14 cellular contexts compared by ENCODE assay signal in the genomic region with DNA sequence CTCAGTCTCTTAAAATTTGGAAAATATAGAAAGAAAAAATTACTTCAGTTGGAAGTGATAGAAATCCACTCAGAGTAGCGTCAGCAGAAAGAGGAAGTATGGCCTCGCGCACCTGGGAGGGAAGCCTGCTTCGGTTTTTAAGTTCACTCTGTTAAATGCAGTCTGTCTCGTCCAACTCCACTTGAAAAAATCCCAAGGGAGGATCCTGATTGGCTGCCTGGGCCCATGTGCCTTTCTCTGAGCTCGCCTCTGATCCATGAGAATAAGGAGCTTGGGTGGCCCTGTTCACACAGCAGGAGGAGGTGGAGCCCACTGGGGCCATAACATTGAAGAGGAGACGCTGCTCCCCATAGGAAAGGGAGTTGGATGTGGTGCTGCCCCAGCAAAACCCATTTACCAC. TPM values are rescaled to one million over a fixed set of nuclear protein-coding genes. Genes with fewer than 3 reads are reported as not detected.
DNase-seq lines count a peak whose midpoint lies in the region; ATAC-seq, FAIRE-seq and TF ChIP-seq lines count a peak whose summit lies in the region.
"Had no signal": no experiment of that assay in that cellular context is flagged by ENCODE, and none has a peak within 500 bp of the region (broad histone marks: within the 10 kb centered on the region; RNA-seq: fewer than 3 reads in every experiment).

No MANE protein-coding gene starts in this region.

- 17% methylated on average over 7 of the region's 7 CpGs for WGBS in K562 (ENCODE audit: insufficient coverage, low coverage, missing lambda C conversion rate)

- no peaks in the 10 kb centered on the region for H3K79me2 ChIP-seq in K562 (ENCODE audit: control insufficient read depth, insufficient read depth, low read length)

- no peaks in the 10 kb centered on the region for H3K27me3 ChIP-seq in BLaER1 treated with 17β-estradiol and CSF1 and Interleukin-3, amounts not matched to agents 10 nM and 100 nM
- no peaks in the 10 kb centered on the region; a peak in 1 of 5 replicates for H3K27me3 ChIP-seq in K562 (ENCODE audit: control insufficient read depth in 2 of 2, insufficient read depth in 2 of 2, low read length in 2 of 2)

- no peak overlapping the region for H3K4me3 ChIP-seq in BLaER1 treated with 17β-estradiol and CSF1 and Interleukin-3, amounts not matched to agents 10 nM and 100 nM
- H3K4me3 ChIP-seq in NB4 (ENCODE audit: low read depth, low read length) (no peak overlapping the region), K562 (no peak overlapping the region)
- H3K4me3 ChIP-seq: gastroesophageal sphincter, prostate gland had no signal

- POLR2A ChIA-PET in K562 (lab: Yijun Ruan, JAX): interaction anchor here (0.7 to 1.0 kb wide), 2 partner anchors 16 to 132 kb away, joined by 3 to 4 read pairs; no protein-coding TSS in a partner anchor

- peaks cover 5% of the 10 kb centered on the region for H3K4me1 Mint-ChIP-seq in stimulated activated naive CD8-positive, alpha-beta T cell treated with anti-CD3 and anti-CD28 coated beads, Interleukin-15, amount 100 ng/mL, for 72 hours

- FAIRE-seq in K562 (lab: Jason Lieb, UNC): peak; percentile 11

- TF ChIP-seq CTCF in NB4 (IDR thresholded peaks at IDR 0.05; ENCODE audit: low read depth, low read length) (no peak), K562 (IDR thresholded peaks at IDR 0.05 in 2 of 3, conservative IDR thresholded peaks at IDR 0.05 in 1 of 3; ENCODE audit: insufficient read depth in 2 of 3, low read depth in 1 of 3, low read length in 3 of 3) (no peak)

- no peaks in the 10 kb centered on the region for H3K9me1 ChIP-seq in K562 (ENCODE audit: control insufficient read depth, insufficient read depth, low read length)

- in situ Hi-C loops in K562 (cut with MboI): loop anchor here (5.0 kb wide), 1 partner anchor 76 kb away; no protein-coding TSS in a partner anchor

- TF ChIP-seq RAD21 in K562 (CRISPR knock-in tag; conservative IDR thresholded peaks at IDR 0.05 in 1 of 2, IDR thresholded peaks at IDR 0.05 in 1 of 2): no peak

- no peak for TF ChIP-seq EP300 in K562 (IDR thresholded peaks at IDR 0.05; ENCODE audit: low read length)

- H3K36me3 ChIP-seq in BLaER1 treated with 17β-estradiol and CSF1 and Interleukin-3, amounts not matched to agents 10 nM and 100 nM: peaks cover 11 to 38% (median 37%) of the 10 kb centered on the region in 11 experiments; a peak in 21 of 22 replicates
- H3K36me3 ChIP-seq in K562 (ENCODE audit: control insufficient read depth, insufficient read depth, low read length): no peaks in the 10 kb centered on the region
- H3K36me3 ChIP-seq: prostate gland had no signal

- peak overlapping the region in 2 of 11 experiments; percentile 18 to 38; a peak in 1 of 22 replicates for H3K27ac ChIP-seq in BLaER1 treated with 17β-estradiol and CSF1 and Interleukin-3, amounts not matched to agents 10 nM and 100 nM
- no peak overlapping the region for H3K27ac ChIP-seq in K562 (ENCODE audit: extremely low read depth, low read depth, low read length)
- H3K27ac ChIP-seq: C4-2B, gastroesophageal sphincter had no signal

- no peak overlapping the region for H3K4me3 Mint-ChIP-seq in stimulated activated naive CD8-positive, alpha-beta T cell treated with anti-CD3 and anti-CD28 coated beads, Interleukin-15, amount 100 ng/mL, for 72 hours
- H3K4me3 Mint-ChIP-seq: activated CD8-positive, alpha-beta memory T cell treated with anti-CD3 and anti-CD28 coated beads, Interleukin-2, amount 10 ng/mL, durations not matched to agents 7 days and 5 days; T-helper 1 cell treated with Interleukin-12 subunit alpha and Interleukin-12 subunit beta and Interleukin-4 antibody, amounts not matched to agents 30 μg/mL and 1 μg/mL, for 36 hours had no signal

- peak overlapping the region in 1 of 2 donors; percentile 27 for H3K27ac Mint-ChIP-seq in stimulated activated naive CD8-positive, alpha-beta T cell treated with anti-CD3 and anti-CD28 coated beads, Interleukin-15, amount 100 ng/mL, for 72 hours
- H3K27ac Mint-ChIP-seq: activated CD8-positive, alpha-beta memory T cell treated with anti-CD3 and anti-CD28 coated beads, Interleukin-2, amount 10 ng/mL, durations not matched to agents 7 days and 5 days; T-helper 1 cell treated with Interleukin-12 subunit alpha and Interleukin-12 subunit beta and Interleukin-4 antibody, amounts not matched to agents 30 μg/mL and 1 μg/mL, for 36 hours had no signal

- no peak for TF ChIP-seq POLR2A in NB4 (IDR thresholded peaks at IDR 0.05; ENCODE audit: extremely low read depth, insufficient read length)
- no peak for TF ChIP-seq POLR2A in K562 (conservative IDR thresholded peaks at IDR 0.05)

- H3K27me3 Mint-ChIP-seq in stimulated activated naive CD8-positive, alpha-beta T cell treated with anti-CD3 and anti-CD28 coated beads, Interleukin-15, amount 100 ng/mL, for 72 hours: no peaks in the 10 kb centered on the region
- H3K27me3 Mint-ChIP-seq: activated CD8-positive, alpha-beta memory T cell treated with anti-CD3 and anti-CD28 coated beads, Interleukin-2, amount 10 ng/mL, durations not matched to agents 7 days and 5 days had no signal

- peak overlapping the region; percentile 10 to 70 (median 45); a peak in 18 of 22 replicates for H3K4me2 ChIP-seq in BLaER1 treated with 17β-estradiol and CSF1 and Interleukin-3, amounts not matched to agents 10 nM and 100 nM
- peak overlapping the region; percentile 24; the same call in 1 of the 2 replicates for H3K4me2 ChIP-seq in K562 (ENCODE audit: insufficient read depth, low read length)

- intact Hi-C loops in K562 (cut with micrococcal nuclease): no loop called here

- DNase-seq in NB4 (ENCODE audit: low read depth) (peak; percentile 87), K562 (ENCODE audit: extremely low read depth in 1 of 4, low spot score in 3 of 4) (peak in 1 of 4 experiments; percentile 16), SIG-M5 treated with dmso at 0.1 percent for 504 hours (lab: John Stamatoyannopoulos, UW; ENCODE audit: unreplicated experiment) (no peak), midbrain (lab: John Stamatoyannopoulos, UW) (no peak)
- DNase-seq in stimulated activated naive CD8-positive, alpha-beta T cell treated with anti-CD3 and anti-CD28 coated beads, Interleukin-15, amount 100 ng/mL, for 72 hours: no peak
- DNase-seq: activated CD8-positive, alpha-beta memory T cell treated with anti-CD3 and anti-CD28 coated beads, Interleukin-2, amount 10 ng/mL, durations not matched to agents 7 days and 5 days; stimulated activated CD4-positive, alpha-beta T cell treated with anti-CD3 and anti-CD28 coated beads, Interleukin-2, amount 100 ng/mL, for 48 hours had no signal

- BruUV-seq in K562 (replicated peaks; lab: Mats Ljungman, UMichigan): no TSS peak

- H3K4me1 ChIP-seq in BLaER1 treated with 17β-estradiol and CSF1 and Interleukin-3, amounts not matched to agents 10 nM and 100 nM: peaks cover 0 to 18% (median 15%) of the 10 kb centered on the region in 10 experiments; a peak in 19 of 20 replicates
- H3K4me1 ChIP-seq in K562 (replicated peaks in 1 of 2; ENCODE audit: control insufficient read depth in 2 of 2, insufficient read depth in 2 of 2, low read length in 2 of 2): peaks cover 0 to 12% of the 10 kb centered on the region in 2 experiments; a peak in 4 of 5 replicates

- CTCF ChIA-PET in K562 (lab: Yijun Ruan, JAX; ENCODE audit: low intra/inter-chr PET ratio): interaction anchor here (0.6 kb wide), 1 partner anchor 412 kb away, joined by 3 read pairs; no protein-coding TSS in a partner anchor

- no peak overlapping the region; a peak in 1 of 22 replicates for H3K9ac ChIP-seq in BLaER1 treated with 17β-estradiol and CSF1 and Interleukin-3, amounts not matched to agents 10 nM and 100 nM
- H3K9ac ChIP-seq in K562 (ENCODE audit: insufficient read depth in 1 of 2, low read depth in 2 of 2, low read length in 2 of 2): no peak overlapping the region

- peak; percentile 55 for ATAC-seq in GM21381 (IDR thresholded peaks at IDR 0.05; ENCODE audit: unreplicated experiment)
- peak; percentile 17; the same call in 2 of the 3 replicates for ATAC-seq in K562
- no peak for ATAC-seq in stimulated activated naive CD8-positive, alpha-beta T cell treated with anti-CD3 and anti-CD28 coated beads, Interleukin-15, amount 100 ng/mL, for 72 hours
- ATAC-seq in HG03196 (IDR thresholded peaks at IDR 0.05; ENCODE audit: unreplicated experiment): no peak
- ATAC-seq: activated CD8-positive, alpha-beta memory T cell treated with anti-CD3 and anti-CD28 coated beads, Interleukin-2, amount 10 ng/mL, durations not matched to agents 7 days and 5 days; gastroesophageal sphincter had no signal

- H3K9me3 ChIP-seq in BLaER1 treated with 17β-estradiol and CSF1 and Interleukin-3, amounts not matched to agents 10 nM and 100 nM (replicated peaks in 1 of 11): peaks cover 0 to 4% (median 0%) of the 10 kb centered on the region in 11 experiments; a peak in 2 of 22 replicates
- H3K9me3 ChIP-seq in K562 (replicated peaks; ENCODE audit: control insufficient read depth, insufficient read depth, low read depth, low read length): no peaks in the 10 kb centered on the region; the same call in 1 of the 2 replicates
- H3K9me3 ChIP-seq: gastroesophageal sphincter, prostate gland had no signal

- H3K9me3 Mint-ChIP-seq in stimulated activated naive CD8-positive, alpha-beta T cell treated with anti-CD3 and anti-CD28 coated beads, Interleukin-15, amount 100 ng/mL, for 72 hours: no peaks in the 10 kb centered on the region
- H3K9me3 Mint-ChIP-seq: T-helper 1 cell treated with Interleukin-12 subunit alpha and Interleukin-12 subunit beta and Interleukin-4 antibody, amounts not matched to agents 30 μg/mL and 1 μg/mL, for 36 hours had no signal

- H4K20me1 ChIP-seq in BLaER1 treated with 17β-estradiol and CSF1 and Interleukin-3, amounts not matched to agents 10 nM and 100 nM: peaks cover 0 to 22% (median 6%) of the 10 kb centered on the region in 11 experiments; a peak in 10 of 22 replicates
- no peaks in the 10 kb centered on the region for H4K20me1 ChIP-seq in K562 (replicated peaks; ENCODE audit: control insufficient read depth, insufficient read depth, low read length)

- peak overlapping the region; percentile 62; the same call in 1 of the 2 replicates for H2AFZ ChIP-seq in K562 (ENCODE audit: low read depth, low read length)

RNA-seq across cellular contexts. Expression of a gene that starts 40.7 kb away (rescaled TPM):
- total RNA-seq in K562 (2011; cell fraction: chromatin; rRNA removed; ENCODE audit: low replicate concordance): 34.0 and 48.2 TPM in 2 replicates
- 21.2 TPM in 2 replicates for total RNA-seq in K562 (2011; cell fraction: nucleolus; rRNA removed)
- 38.9 and 53.0 TPM in 2 replicates for total RNA-seq in K562 (2011; cell fraction: nucleoplasm; rRNA removed)
- total RNA-seq in K562 (2014; rRNA removed) (55.4 and 55.9 TPM in 2 replicates), K562 (2014; rRNA removed; fragmentation: Illumina TruSeq; extraction: Trizol) (75.9 and 89.6 TPM in 2 replicates), K562 (2015; rRNA removed; fragmentation: Illumina TruSeq; extraction: Trizol) (72.4 and 75.0 TPM in 2 replicates), K562 (2021) (63.0 and 68.8 TPM in 2 replicates)
- polyA plus RNA-seq in K562 (2011; rRNA removed) (12.8 and 24.1 TPM in 2 replicates), K562 (2014; fragmentation: Illumina TruSeq; extraction: Trizol) (48.1 and 50.7 TPM in 2 replicates), K562 (2014; fragmentation: Nextera tagmentation; extraction: Ambion mirVana) (10 to 100 TPM; 31.6 to 38.2 TPM), K562 (2014; rRNA removed) (29.2 and 30.4 TPM in 2 replicates)
- polyA plus RNA-seq in K562 (2011; cell fraction: cytosol; rRNA removed): 3.5 and 6.3 TPM in 2 replicates
- polyA plus RNA-seq in K562 (2011; cell fraction: nucleus; rRNA removed): 9.1 and 12.8 TPM in 2 replicates
- polyA plus RNA-seq in K562 (2012): 31.8 and 47.2 TPM in 2 replicates
- 56.8 and 74.4 TPM in 2 replicates for polyA minus RNA-seq in K562 (2011; rRNA and poly(A)+ RNA removed)
- 23.4 and 30.2 TPM in 2 replicates for polyA minus RNA-seq in K562 (2011; cell fraction: cytosol; rRNA and poly(A)+ RNA removed)
- polyA minus RNA-seq in K562 (2011; cell fraction: nucleus; rRNA and poly(A)+ RNA removed): 12.9 and 25.8 TPM in 2 replicates

RNA-seq across cellular contexts. Expression of a gene that starts 48.6 kb away (rescaled TPM):
- total RNA-seq in K562 (2011; cell fraction: chromatin; rRNA removed; ENCODE audit: low replicate concordance): 9.1 and 9.7 TPM in 2 replicates
- total RNA-seq in K562 (2011; cell fraction: nucleolus; rRNA removed): 4.7 and 5.9 TPM in 2 replicates
- 9.2 and 12.0 TPM in 2 replicates for total RNA-seq in K562 (2011; cell fraction: nucleoplasm; rRNA removed)
- total RNA-seq in K562 (2014; rRNA removed) (7.2 and 7.3 TPM in 2 replicates), K562 (2014; rRNA removed; fragmentation: Illumina TruSeq; extraction: Trizol) (3.7 and 5.0 TPM in 2 replicates), K562 (2015; rRNA removed; fragmentation: Illumina TruSeq; extraction: Trizol) (2.8 and 3.0 TPM in 2 replicates), K562 (2021) (12.9 and 14.4 TPM in 2 replicates)
- polyA plus RNA-seq in K562 (2011; rRNA removed) (5.8 and 10.4 TPM in 2 replicates), K562 (2014; fragmentation: Illumina TruSeq; extraction: Trizol) (10.0 and 12.1 TPM in 2 replicates), K562 (2014; fragmentation: Nextera tagmentation; extraction: Ambion mirVana) (under 1 TPM; 0.79 to 0.96 TPM), K562 (2014; rRNA removed) (6.8 and 7.7 TPM in 2 replicates)
- polyA plus RNA-seq in K562 (2011; cell fraction: cytosol; rRNA removed): 9.4 and 12.6 TPM in 2 replicates
- polyA plus RNA-seq in K562 (2011; cell fraction: nucleus; rRNA removed): 8.1 and 12.3 TPM in 2 replicates
- 6.6 and 23.6 TPM in 2 replicates for polyA plus RNA-seq in K562 (2012)
- polyA minus RNA-seq in K562 (2011; rRNA and poly(A)+ RNA removed): 5.9 and 6.5 TPM in 2 replicates
- 4.6 and 13.5 TPM in 2 replicates for polyA minus RNA-seq in K562 (2011; cell fraction: cytosol; rRNA and poly(A)+ RNA removed)
- polyA minus RNA-seq in K562 (2011; cell fraction: nucleus; rRNA and poly(A)+ RNA removed): 1.6 and 5.9 TPM in 2 replicates

Comparison
In these comparisons a context has a peak if more than half of its experiments do, and no peak if none do; other contexts are left out.
1. ATAC-seq: peak in GM21381 (single experiment) and K562 (single experiment); none in stimulated activated naive CD8-positive, alpha-beta T cell treated with anti-CD3 and anti-CD28 coated beads, Interleukin-15, amount 100 ng/mL, for 72 hours (single experiment) and HG03196 (single experiment).